In the genomic region with DNA sequence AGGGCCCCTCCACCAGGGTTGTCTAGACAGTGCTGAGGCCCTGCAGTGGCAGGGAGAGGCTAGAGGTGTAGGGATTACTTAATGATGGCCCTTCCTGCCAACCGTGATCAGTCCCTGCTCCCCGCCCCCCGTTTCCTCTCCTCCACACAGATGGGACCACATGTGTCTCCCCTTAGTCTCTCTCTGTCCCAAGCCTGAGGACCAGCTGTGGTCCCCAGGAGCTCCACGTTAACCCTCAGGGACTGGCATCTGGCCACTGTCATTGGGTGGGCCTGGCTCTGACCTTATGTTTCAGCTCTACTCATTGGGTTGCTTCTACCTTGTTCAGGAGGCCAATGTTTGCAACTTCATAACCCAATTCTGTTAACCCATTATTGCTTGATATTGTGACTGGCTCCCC, we compare ENCODE assay signal across 19 cellular contexts.
"Had no signal": no experiment of that assay in that cellular context is flagged by ENCODE, and none has a peak within 500 bp of the region (broad histone marks: within the 10 kb centered on the region; RNA-seq: fewer than 3 reads in every experiment).

No MANE protein-coding gene starts in this region.

- H3K4me3 Mint-ChIP-seq: activated naive CD4-positive, alpha-beta T cell treated with anti-CD3 and anti-CD28 coated beads for 36 hours; mesothelial cell of epicardium; naive thymus-derived CD8-positive, alpha-beta T cell; neural progenitor cell had no signal

- H3K9me3 Mint-ChIP-seq: activated naive CD4-positive, alpha-beta T cell treated with anti-CD3 and anti-CD28 coated beads for 36 hours; mesothelial cell of epicardium; naive thymus-derived CD8-positive, alpha-beta T cell; neural progenitor cell had no signal

- H3K4me1 ChIP-seq: body of pancreas, transverse colon, vagina had no signal

- H3K9me3 ChIP-seq: body of pancreas, left ventricle myocardium inferior, transverse colon, vagina had no signal

- H3K27ac Mint-ChIP-seq: activated naive CD4-positive, alpha-beta T cell treated with anti-CD3 and anti-CD28 coated beads for 36 hours; mesothelial cell of epicardium; neural progenitor cell had no signal

- H3K27me3 ChIP-seq: body of pancreas, cardiac muscle cell, neural progenitor cell, transverse colon, vagina had no signal

- H3K27ac ChIP-seq: body of pancreas, cardiac muscle cell, left ventricle myocardium inferior, neural progenitor cell, transverse colon, vagina had no signal

- DNase-seq: activated CD4-positive, alpha-beta T cell treated with anti-CD3 and anti-CD28 coated beads for 1 hour; activated naive CD4-positive, alpha-beta T cell treated with anti-CD3 and anti-CD28 coated beads for 36 hours; anterior cingulate cortex; body of pancreas; dermis blood vessel endothelial cell; effector CD8-positive, alpha-beta T cell; hippocampal formation; left ventricle myocardium inferior; mammary epithelial cell; naive thymus-derived CD8-positive, alpha-beta T cell; stimulated activated CD4-positive, alpha-beta T cell treated with anti-CD3 and anti-CD28 coated beads, Interleukin-2, amount 100 ng/mL, for 48 hours; stimulated activated CD8-positive, alpha-beta memory T cell treated with anti-CD3 and anti-CD28 coated beads, Interleukin-4, amount 100 ng/mL, for 48 hours; stimulated activated naive CD4-positive, alpha-beta T cell treated with Interleukin-2 at 50 U/mL for 16 hours; T-helper 9 cell; transverse colon had no signal

- ATAC-seq: body of pancreas; naive thymus-derived CD8-positive, alpha-beta T cell had no signal

- H3K4me3 ChIP-seq: body of pancreas, cardiac muscle cell, left ventricle myocardium inferior, neural progenitor cell, transverse colon, vagina had no signal

- H3K36me3 ChIP-seq: cardiac muscle cell, left ventricle myocardium inferior, neural progenitor cell, transverse colon, vagina had no signal
